Comparison of ENCODE assay signal across 1 cellular context in the genomic region with DNA sequence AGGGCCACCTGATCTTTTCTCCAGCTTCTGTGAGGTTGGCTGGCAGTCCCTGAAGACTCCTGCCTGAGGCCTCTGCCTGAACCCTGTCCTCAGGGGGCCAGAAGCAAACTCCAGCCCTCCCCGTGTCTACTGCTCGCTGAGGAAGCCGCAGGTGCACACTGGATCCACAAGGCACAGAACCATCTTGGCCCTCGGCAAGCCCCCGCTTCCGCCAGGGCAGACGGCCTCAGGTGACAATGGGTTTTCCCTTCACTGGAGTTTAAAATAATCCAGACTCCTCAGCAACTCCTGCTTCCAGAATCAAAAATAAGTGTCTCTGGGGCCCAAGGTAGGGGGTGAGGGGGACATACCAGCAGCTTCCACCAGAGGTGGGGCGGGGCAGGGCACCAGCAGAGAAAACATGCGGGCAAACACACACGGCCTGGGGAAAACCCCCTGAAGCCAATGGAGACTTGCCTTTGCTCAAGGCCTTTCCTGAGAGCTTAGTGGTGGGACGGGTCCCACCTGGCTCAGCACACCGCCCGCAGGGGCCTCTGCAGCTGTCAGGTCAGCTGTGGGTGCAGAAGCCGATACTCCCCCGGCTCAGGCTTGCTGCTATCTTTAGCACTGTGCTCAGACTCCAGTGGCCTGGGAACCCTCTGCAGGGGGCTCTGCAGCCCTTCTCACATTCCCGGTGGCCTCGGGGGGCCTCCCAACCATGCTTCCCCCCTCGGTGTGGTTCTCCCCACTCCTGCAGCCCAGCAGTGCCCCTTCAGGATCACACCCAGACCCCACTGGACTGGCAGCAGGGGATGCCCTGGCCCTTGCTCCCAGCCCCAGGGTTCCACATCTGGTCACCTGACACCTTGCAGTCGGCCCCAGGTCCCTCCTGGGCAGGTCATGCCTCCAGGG.
TF ChIP-seq lines count a peak whose summit lies in the region.

No MANE protein-coding gene starts in this region.

TF ChIP-seq in A549, 52 proteins besides CTCF, POLR2A, EP300 and RAD21 (continued from another document):
- TF ChIP-seq CEBPB (IDR thresholded peaks at IDR 0.05), result no peak
- no peak for TF ChIP-seq SMC3 (IDR thresholded peaks at IDR 0.05)
- TF ChIP-seq NPAS2 (CRISPR knock-in tag; IDR thresholded peaks at IDR 0.05; ENCODE audit: borderline replicate concordance), result no peak
